ENCODE assay signal across 2 cellular contexts in genomic region chr19:58277748-58278147, GRCh38.
TF ChIP-seq lines count a peak whose summit lies in the region.

No MANE protein-coding gene starts in this region.

TF ChIP-seq in GM12878, 131 proteins besides CTCF, POLR2A, EP300 and RAD21:
- 0 out of 2 replicates have a peak, but pooled peaks have one; percentile 28 for TF ChIP-seq YY1 (IDR thresholded peaks at IDR 0.05; ENCODE audit: low read depth, low read length)
- TF ChIP-seq ZNF687 (IDR thresholded peaks at IDR 0.05): 0 out of 2 replicates have a peak, but pooled peaks have one; percentile 11
- no peak for TF ChIP-seq RCOR1 (conservative IDR thresholded peaks at IDR 0.05; ENCODE audit: low read depth, low read length)

TF ChIP-seq in liver, 16 proteins besides CTCF, POLR2A, EP300 and RAD21:
- TF ChIP-seq JUND (IDR thresholded peaks at IDR 0.05): no peak
- TF ChIP-seq TAF1 (conservative IDR thresholded peaks at IDR 0.05): no peak
- no peak for TF ChIP-seq HNF4G (IDR thresholded peaks at IDR 0.05)
- no peak for TF ChIP-seq YY1 (IDR thresholded peaks at IDR 0.05)
- no peak for TF ChIP-seq FOXA2 (IDR thresholded peaks at IDR 0.05)
- TF ChIP-seq GABPA (IDR thresholded peaks at IDR 0.05 in 1 of 2, conservative IDR thresholded peaks at IDR 0.05 in 1 of 2): no peak
- no peak for TF ChIP-seq FOXA1 (IDR thresholded peaks at IDR 0.05)
- TF ChIP-seq SP1 (IDR thresholded peaks at IDR 0.05): no peak
- TF ChIP-seq, protein P1, sequence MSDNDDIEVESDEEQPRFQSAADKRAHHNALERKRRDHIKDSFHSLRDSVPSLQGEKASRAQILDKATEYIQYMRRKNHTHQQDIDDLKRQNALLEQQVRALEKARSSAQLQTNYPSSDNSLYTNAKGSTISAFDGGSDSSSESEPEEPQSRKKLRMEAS (IDR thresholded peaks at IDR 0.05): no peak
- TF ChIP-seq, protein P2, sequence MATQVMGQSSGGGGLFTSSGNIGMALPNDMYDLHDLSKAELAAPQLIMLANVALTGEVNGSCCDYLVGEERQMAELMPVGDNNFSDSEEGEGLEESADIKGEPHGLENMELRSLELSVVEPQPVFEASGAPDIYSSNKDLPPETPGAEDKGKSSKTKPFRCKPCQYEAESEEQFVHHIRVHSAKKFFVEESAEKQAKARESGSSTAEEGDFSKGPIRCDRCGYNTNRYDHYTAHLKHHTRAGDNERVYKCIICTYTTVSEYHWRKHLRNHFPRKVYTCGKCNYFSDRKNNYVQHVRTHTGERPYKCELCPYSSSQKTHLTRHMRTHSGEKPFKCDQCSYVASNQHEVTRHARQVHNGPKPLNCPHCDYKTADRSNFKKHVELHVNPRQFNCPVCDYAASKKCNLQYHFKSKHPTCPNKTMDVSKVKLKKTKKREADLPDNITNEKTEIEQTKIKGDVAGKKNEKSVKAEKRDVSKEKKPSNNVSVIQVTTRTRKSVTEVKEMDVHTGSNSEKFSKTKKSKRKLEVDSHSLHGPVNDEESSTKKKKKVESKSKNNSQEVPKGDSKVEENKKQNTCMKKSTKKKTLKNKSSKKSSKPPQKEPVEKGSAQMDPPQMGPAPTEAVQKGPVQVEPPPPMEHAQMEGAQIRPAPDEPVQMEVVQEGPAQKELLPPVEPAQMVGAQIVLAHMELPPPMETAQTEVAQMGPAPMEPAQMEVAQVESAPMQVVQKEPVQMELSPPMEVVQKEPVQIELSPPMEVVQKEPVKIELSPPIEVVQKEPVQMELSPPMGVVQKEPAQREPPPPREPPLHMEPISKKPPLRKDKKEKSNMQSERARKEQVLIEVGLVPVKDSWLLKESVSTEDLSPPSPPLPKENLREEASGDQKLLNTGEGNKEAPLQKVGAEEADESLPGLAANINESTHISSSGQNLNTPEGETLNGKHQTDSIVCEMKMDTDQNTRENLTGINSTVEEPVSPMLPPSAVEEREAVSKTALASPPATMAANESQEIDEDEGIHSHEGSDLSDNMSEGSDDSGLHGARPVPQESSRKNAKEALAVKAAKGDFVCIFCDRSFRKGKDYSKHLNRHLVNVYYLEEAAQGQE (IDR thresholded peaks at IDR 0.05): no peak
- TF ChIP-seq EGR1 (IDR thresholded peaks at IDR 0.05; ENCODE audit: low read depth in 2 of 2): no peak
